Comparison of ENCODE assay signal across 20 cellular contexts in the genomic region with DNA sequence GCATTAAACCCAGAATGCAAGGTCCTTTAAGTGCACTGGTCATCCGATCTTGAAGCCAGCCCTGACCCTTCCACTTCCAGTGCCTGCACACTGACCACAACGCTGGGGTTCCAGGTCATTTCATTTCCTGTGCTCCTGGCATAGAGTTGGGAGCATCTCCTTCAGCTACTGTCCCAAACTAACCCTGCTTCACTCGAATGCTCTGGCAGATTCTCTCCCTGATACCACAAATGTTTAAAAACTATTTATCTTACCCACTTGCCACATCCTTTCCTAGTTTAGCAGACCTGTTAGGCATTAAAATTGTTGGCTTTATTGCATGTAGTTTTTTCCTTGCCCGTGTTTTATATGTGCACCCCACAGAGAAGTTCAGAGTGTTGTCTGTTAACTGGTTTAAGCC.
DNase-seq lines count a peak whose midpoint lies in the region; ATAC-seq, FAIRE-seq and TF ChIP-seq lines count a peak whose summit lies in the region.
"Had no signal": no experiment of that assay in that cellular context is flagged by ENCODE, and none has a peak within 500 bp of the region (broad histone marks: within the 10 kb centered on the region; RNA-seq: fewer than 3 reads in every experiment).

No MANE protein-coding gene starts in this region.

- CTCF ChIA-PET in endothelial cell of umbilical vein (lab: Charles Lee): interaction anchor here (0.7 to 2.4 kb wide), 4 partner anchors 13 to 326 kb away, joined by 3 to 13 read pairs (median 3); no protein-coding TSS in a partner anchor

- 0 out of 2 replicates have a peak, but pooled peaks cover 4% of the 10 kb centered on the region for H3F3A ChIP-seq in GM23248 (ENCODE audit: insufficient read depth)

- H2AFZ ChIP-seq in ACC112 (ENCODE audit: low read length, unreplicated experiment) (peak overlapping the region; percentile 27), GM23248 (peak overlapping the region; percentile 43; the same call in 1 of the 2 replicates), endothelial cell of umbilical vein (ENCODE audit: low read depth, low read length) (peak overlapping the region; percentile 68)

- no peak overlapping the region for H3K9ac ChIP-seq in GM23248
- no peak overlapping the region for H3K9ac ChIP-seq in endothelial cell of umbilical vein (replicated peaks; ENCODE audit: extremely low read depth, insufficient read depth, low read length)

- H4K20me1 ChIP-seq in GM23248 (ENCODE audit: insufficient read depth) (no peaks in the 10 kb centered on the region), endothelial cell of umbilical vein (replicated peaks; ENCODE audit: control insufficient read depth, extremely low read depth, insufficient read depth, low read length) (no peaks in the 10 kb centered on the region)

- no TSS peak for BruUV-seq in endothelial cell of umbilical vein (replicated peaks; lab: Mats Ljungman, UMichigan)

- dilution Hi-C loops in endothelial cell of umbilical vein (cut with MboI; ENCODE audit: extremely low pct_ligation_motif_present, low sequenced_read_pairs): no loop called here

- FAIRE-seq in endothelial cell of umbilical vein (lab: Jason Lieb, UNC): peak; percentile 58
- FAIRE-seq: A549 had no signal

- WGBS in GM23248 (ENCODE audit: low coverage in 1 of 2, low lambda C conversion rate in 2 of 2, missing lambda C conversion rate in 2 of 2), 2 experiments: 33 to 40% methylated on average over 4 of the region's 4 CpGs

- H3K27ac ChIP-seq in ACC112 (ENCODE audit: low read depth, low read length) (no peak overlapping the region), GM23248 (no peak overlapping the region), endothelial cell of umbilical vein (ENCODE audit: insufficient read depth, low read depth, low read length) (peak overlapping the region; percentile 43), muscle layer of duodenum (ENCODE audit: low read length) (peak overlapping the region; percentile 0), breast epithelium (no peak overlapping the region)
- H3K27ac ChIP-seq: A549, RWPE1, SJCRH30 had no signal

- H3K79me2 ChIP-seq in ACC112 (ENCODE audit: control insufficient read depth, insufficient read depth, low read length, unreplicated experiment) (no peaks in the 10 kb centered on the region), GM23248 (ENCODE audit: insufficient read depth) (no peaks in the 10 kb centered on the region), endothelial cell of umbilical vein (ENCODE audit: control insufficient read depth, insufficient read depth, low read length) (no peaks in the 10 kb centered on the region)

- H3K9me1 ChIP-seq in endothelial cell of umbilical vein (replicated peaks; ENCODE audit: control insufficient read depth, extremely low read depth, insufficient read depth, low read length): no peaks in the 10 kb centered on the region

- H3K9me2 ChIP-seq in GM23248 (ENCODE audit: insufficient read depth): no peaks in the 10 kb centered on the region

- no peaks in the 10 kb centered on the region for H3K9me3 ChIP-seq in GM23248 (ENCODE audit: low read depth)
- H3K9me3 ChIP-seq in endothelial cell of umbilical vein (replicated peaks; ENCODE audit: control insufficient read depth, insufficient read depth, low read length): no peaks in the 10 kb centered on the region
- no peaks in the 10 kb centered on the region for H3K9me3 ChIP-seq in muscle layer of duodenum (ENCODE audit: control insufficient read depth in 1 of 2, low read length in 2 of 2)
- no peaks in the 10 kb centered on the region for H3K9me3 ChIP-seq in breast epithelium
- H3K9me3 ChIP-seq: A549, Caco-2, SJCRH30 had no signal

- ATAC-seq in GM21619 (IDR thresholded peaks at IDR 0.05; ENCODE audit: unreplicated experiment) (no peak), HG03354 (IDR thresholded peaks at IDR 0.05; ENCODE audit: poor library complexity, severe bottlenecking, unreplicated experiment) (no peak)
- no peak for ATAC-seq in activated naive CD4-positive, alpha-beta T cell treated with anti-CD3 and anti-CD28 coated beads, Interleukin-2, amount 50 U/mL, for 72 hours
- ATAC-seq: A549 had no signal

- in situ Hi-C loops in GM23248 (cut with MboI): no loop called here

- no peak for TF ChIP-seq POLR2A in endothelial cell of umbilical vein (IDR thresholded peaks at IDR 0.05; ENCODE audit: low read depth, low read length)
- TF ChIP-seq POLR2A in breast epithelium (IDR thresholded peaks at IDR 0.05): no peak

- H3K4me2 ChIP-seq in GM23248 (ENCODE audit: unreplicated experiment): no peak overlapping the region
- H3K4me2 ChIP-seq in endothelial cell of umbilical vein (ENCODE audit: insufficient read depth, low read length): peak overlapping the region; percentile 62
- H3K4me2 ChIP-seq: A549 had no signal

- H3K36me3 ChIP-seq in ACC112 (ENCODE audit: insufficient read depth, low read length) (0 out of 2 replicates have a peak, but pooled peaks cover 3% of the 10 kb centered on the region), GM23248 (ENCODE audit: low read depth) (no peaks in the 10 kb centered on the region), endothelial cell of umbilical vein (ENCODE audit: control insufficient read depth in 2 of 2, extremely low read depth in 1 of 2, insufficient read depth in 2 of 2, low read length in 2 of 2) (no peaks in the 10 kb centered on the region), muscle layer of duodenum (ENCODE audit: control insufficient read depth in 1 of 2, insufficient read depth in 2 of 2, low read length in 2 of 2) (no peaks in the 10 kb centered on the region), breast epithelium (no peaks in the 10 kb centered on the region)
- H3K36me3 ChIP-seq: SJCRH30 had no signal

- H3K4me1 ChIP-seq in ACC112 (ENCODE audit: control insufficient read depth, insufficient read depth, low read length, unreplicated experiment) (peaks cover 32% of the 10 kb centered on the region), GM23248 (ENCODE audit: insufficient read depth) (peaks cover 13% of the 10 kb centered on the region), endothelial cell of umbilical vein (ENCODE audit: control insufficient read depth, extremely low read depth, insufficient read depth, low read length) (peaks cover 38% of the 10 kb centered on the region), muscle layer of duodenum (ENCODE audit: control insufficient read depth in 1 of 2, insufficient read depth in 2 of 2, low read length in 2 of 2) (peaks cover 0 to 18% of the 10 kb centered on the region in 2 donors), breast epithelium (no peaks in the 10 kb centered on the region)
- H3K4me1 ChIP-seq: A549, Caco-2 had no signal

- H3K27ac Mint-ChIP-seq in activated naive CD4-positive, alpha-beta T cell treated with anti-CD3 and anti-CD28 coated beads, Interleukin-2, amount 50 U/mL, for 72 hours: no peak overlapping the region

- H3K9me3 Mint-ChIP-seq in activated naive CD4-positive, alpha-beta T cell treated with anti-CD3 and anti-CD28 coated beads, Interleukin-2, amount 50 U/mL, for 72 hours: no peaks in the 10 kb centered on the region
- H3K9me3 Mint-ChIP-seq: H9 had no signal

- intact Hi-C loops in endothelial cell of umbilical vein (cut with micrococcal nuclease) (no loop called here), breast epithelium (cut with DNase I; ENCODE audit: low total_unique reads) (no loop called here)

- H3K27me3 ChIP-seq in ACC112 (ENCODE audit: insufficient read depth, low read length) (no peaks in the 10 kb centered on the region), GM23248 (replicated peaks; ENCODE audit: insufficient read depth) (no peaks in the 10 kb centered on the region), endothelial cell of umbilical vein (ENCODE audit: control insufficient read depth in 2 of 2, insufficient read depth in 2 of 2, low read length in 2 of 2) (no peaks in the 10 kb centered on the region), muscle layer of duodenum (ENCODE audit: low read depth, low read length) (no peaks in the 10 kb centered on the region), breast epithelium (no peaks in the 10 kb centered on the region)
- H3K27me3 ChIP-seq: SJCRH30 had no signal

- DNase-seq in GM23248 (no peak), endothelial cell of umbilical vein (ENCODE audit: low read depth, low spot score) (no peak), breast epithelium (ENCODE audit: low spot score in 2 of 2) (no peak)
- no peak for DNase-seq in activated naive CD4-positive, alpha-beta T cell treated with anti-CD3 and anti-CD28 coated beads, Interleukin-2, amount 50 U/mL, for 72 hours (ENCODE audit: low spot score in 2 of 2)
- DNase-seq: Caco-2, H9, IMR-90, Kasumi-1, MM.1S, NCI-H1105 treated with DMSO at 0.1 percent for 48 hours, NCI-H187 treated with DMSO at 0.1 percent for 48 hours, NCI-H345, NCI-H69, SJCRH30 had no signal

- POLR2A ChIA-PET in endothelial cell of umbilical vein (lab: Charles Lee): no interaction called here

- H3K36me3 Mint-ChIP-seq in activated naive CD4-positive, alpha-beta T cell treated with anti-CD3 and anti-CD28 coated beads, Interleukin-2, amount 50 U/mL, for 72 hours: no peaks in the 10 kb centered on the region

- no peak for TF ChIP-seq CTCF in endothelial cell of umbilical vein (IDR thresholded peaks at IDR 0.05; ENCODE audit: extremely low read depth in 1 of 2, insufficient read depth in 1 of 2, low read depth in 1 of 2, low read length in 2 of 2)
- TF ChIP-seq CTCF in breast epithelium (IDR thresholded peaks at IDR 0.05): no peak

- H3K4me3 ChIP-seq in ACC112 (ENCODE audit: low read depth, low read length): no peak overlapping the region
- no peak overlapping the region for H3K4me3 ChIP-seq in GM23248
- no peak overlapping the region for H3K4me3 ChIP-seq in endothelial cell of umbilical vein (replicated peaks in 1 of 3; ENCODE audit: insufficient read depth in 1 of 3, low read depth in 1 of 3, low read length in 3 of 3)
- H3K4me3 ChIP-seq in muscle layer of duodenum (ENCODE audit: low read depth in 1 of 2, low read length in 2 of 2): no peak overlapping the region
- no peak overlapping the region for H3K4me3 ChIP-seq in breast epithelium
- H3K4me3 ChIP-seq: A549, SJCRH30 had no signal

TF ChIP-seq in endothelial cell of umbilical vein, 7 proteins besides CTCF, POLR2A, EP300 and RAD21:
- TF ChIP-seq EZH2 (IDR thresholded peaks at IDR 0.05; ENCODE audit: borderline replicate concordance, low read depth, low read length, severe bottlenecking) (no peak), GATA2 (IDR thresholded peaks at IDR 0.05; ENCODE audit: insufficient read depth, insufficient read length, low read depth, low read length) (peak; percentile 10)

Comparison
In these comparisons a context has a peak if more than half of its experiments do, and no peak if none do; other contexts are left out.
1. H3K27ac ChIP-seq: peak in endothelial cell of umbilical vein (single experiment) and muscle layer of duodenum (single experiment); none in ACC112 (single experiment), GM23248 (single experiment) and breast epithelium (0 of 2).
2. Peak in every context shown above with its lines, with median percentiles within 50 percentile points of each other: H2AFZ ChIP-seq.